In the genomic region with DNA sequence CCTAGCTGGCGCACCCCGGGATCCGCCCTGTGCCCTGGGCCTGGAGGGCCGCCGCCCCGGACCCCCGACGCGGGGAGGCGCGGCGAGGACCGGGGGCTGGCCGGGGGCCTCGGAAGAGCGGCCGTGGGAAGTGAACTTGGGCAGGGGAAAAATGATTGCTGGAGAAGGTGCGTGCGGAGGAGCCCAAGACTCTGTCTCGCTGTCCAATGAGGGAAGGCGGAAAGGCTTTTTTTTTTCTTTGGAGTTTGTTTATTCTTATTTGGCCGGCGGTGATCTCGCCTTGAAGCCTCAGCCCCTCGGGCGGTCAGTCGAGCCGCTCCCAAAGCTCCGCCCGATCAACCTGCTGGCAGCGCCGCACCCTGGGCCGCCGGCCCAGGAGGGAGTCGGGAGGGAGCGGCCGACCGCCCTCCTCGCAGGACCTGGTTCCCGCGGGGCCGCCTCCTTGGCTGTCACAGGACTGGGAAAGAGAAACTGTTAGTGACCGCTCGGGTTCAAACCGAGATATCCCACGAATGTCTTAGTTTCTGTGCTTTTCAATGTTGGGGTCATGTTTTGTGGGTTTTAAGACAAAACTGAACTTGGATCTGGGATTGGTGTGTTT, we compare ENCODE assay signal across 8 cellular contexts. TPM values are rescaled to one million over a fixed set of nuclear protein-coding genes. Genes with fewer than 3 reads are reported as not detected.
DNase-seq lines count a peak whose midpoint lies in the region; ATAC-seq and TF ChIP-seq lines count a peak whose summit lies in the region.

No MANE protein-coding gene starts in this region.

- intact Hi-C loops in PC-3 (cut with micrococcal nuclease): loop anchor here (1.0 to 10.0 kb wide), 5 partner anchors 120 to 1350 kb away; no protein-coding TSS in a partner anchor

- H3K27ac Mint-ChIP-seq in natural killer cell treated with Interleukin-12 subunit alpha and Interleukin-12 subunit beta and Interleukin-15 and Interleukin-18, amount 100 ng/mL, for 72 hours: peak overlapping the region; percentile 77 to 90

- BruUV-seq in PC-3 (replicated peaks; lab: Mats Ljungman, UMichigan): no TSS peak

- H3K4me3 ChIP-seq in BE2C (ENCODE audit: low read depth, low read length) (peak overlapping the region; percentile 97), PC-3 (ENCODE audit: low read length) (peak overlapping the region; percentile 75), fibroblast of the aortic adventitia (ENCODE audit: low read depth, low read length) (peak overlapping the region; percentile 92)

- DNase-seq in BE2C: peak; percentile 51
- peak; percentile 75 for DNase-seq in PC-3
- DNase-seq in activated effector memory CD4-positive, alpha-beta T cell treated with Interleukin-2 at 50 U/mL for 16 hours: peak; percentile 20
- peak; percentile 79 for DNase-seq in fibroblast of the aortic adventitia (ENCODE audit: low read depth)
- DNase-seq in natural killer cell treated with Interleukin-12 subunit alpha and Interleukin-12 subunit beta and Interleukin-15 and Interleukin-18, amount 100 ng/mL, for 72 hours (ENCODE audit: low spot score): peak; percentile 75
- DNase-seq in substantia nigra (lab: John Stamatoyannopoulos, UW): peak; percentile 6 to 79 (median 54)

- ATAC-seq in GM21529 (IDR thresholded peaks at IDR 0.05; ENCODE audit: unreplicated experiment) (peak; percentile 8), PC-3 (peak; percentile 6; the same call in 1 of the 2 replicates), GM21423 (IDR thresholded peaks at IDR 0.05; ENCODE audit: unreplicated experiment) (no peak)
- no peak for ATAC-seq in natural killer cell treated with Interleukin-12 subunit alpha and Interleukin-12 subunit beta and Interleukin-15 and Interleukin-18, amount 100 ng/mL, for 72 hours

- CTCF ChIA-PET in PC-3 (lab: Charles Lee): interaction anchor here (0.6 kb wide), 1 partner anchor 721 kb away, joined by 5 read pairs; no protein-coding TSS in a partner anchor

- H3K27me3 Mint-ChIP-seq in natural killer cell treated with Interleukin-12 subunit alpha and Interleukin-12 subunit beta and Interleukin-15 and Interleukin-18, amount 100 ng/mL, for 72 hours: no peaks in the 10 kb centered on the region

- TF ChIP-seq CTCF in BE2C (IDR thresholded peaks at IDR 0.05; ENCODE audit: low read depth, low read length): no peak
- no peak for TF ChIP-seq CTCF in PC-3 (conservative IDR thresholded peaks at IDR 0.05; ENCODE audit: low read depth, low read length)
- no peak for TF ChIP-seq CTCF in fibroblast of the aortic adventitia (IDR thresholded peaks at IDR 0.05; ENCODE audit: insufficient read depth, low read length)

- H3K4me1 Mint-ChIP-seq in natural killer cell treated with Interleukin-12 subunit alpha and Interleukin-12 subunit beta and Interleukin-15 and Interleukin-18, amount 100 ng/mL, for 72 hours (ENCODE audit: low read depth in 2 of 2): peaks cover 16 to 29% of the 10 kb centered on the region in 2 donors

- H3K27me3 ChIP-seq in BE2C: no peaks in the 10 kb centered on the region
- H3K27me3 ChIP-seq in PC-3 (ENCODE audit: low read length): no peaks in the 10 kb centered on the region

- H3K9me3 Mint-ChIP-seq in natural killer cell treated with Interleukin-12 subunit alpha and Interleukin-12 subunit beta and Interleukin-15 and Interleukin-18, amount 100 ng/mL, for 72 hours: no peaks in the 10 kb centered on the region

- peak overlapping the region; percentile 86 for H3K4me2 ChIP-seq in PC-3 (ENCODE audit: low read length)

- peaks cover 43% of the 10 kb centered on the region for H3K79me2 ChIP-seq in PC-3 (ENCODE audit: low read length)

- no peaks in the 10 kb centered on the region for H3K9me2 ChIP-seq in PC-3 (replicated peaks; ENCODE audit: low read length)

- peak overlapping the region; percentile 76 for H3K9ac ChIP-seq in PC-3 (ENCODE audit: low read length)

- peak overlapping the region; percentile 73; the same call in 1 of the 2 replicates for H2AFZ ChIP-seq in PC-3 (ENCODE audit: low read length)

- H3K4me1 ChIP-seq in BE2C: peaks cover 15% of the 10 kb centered on the region
- peaks cover 17% of the 10 kb centered on the region; the same call in 1 of the 2 replicates for H3K4me1 ChIP-seq in PC-3 (ENCODE audit: insufficient read depth, low read length)

- no peaks in the 10 kb centered on the region for H3F3A ChIP-seq in PC-3 (ENCODE audit: low read length, unreplicated experiment)

- POLR2A ChIA-PET in PC-3 (lab: Charles Lee; ENCODE audit: unreplicated experiment): interaction anchor here (0.7 kb wide), 1 partner anchor 157 kb away, joined by 3 read pairs; no protein-coding TSS in a partner anchor

- H3K4me3 Mint-ChIP-seq in natural killer cell treated with Interleukin-12 subunit alpha and Interleukin-12 subunit beta and Interleukin-15 and Interleukin-18, amount 100 ng/mL, for 72 hours: peak overlapping the region; percentile 89

- H3K9me3 ChIP-seq in BE2C (no peaks in the 10 kb centered on the region), PC-3 (ENCODE audit: low read length) (no peaks in the 10 kb centered on the region)

- H4K20me1 ChIP-seq in PC-3 (ENCODE audit: low read length): peaks cover 9% of the 10 kb centered on the region; the same call in 1 of the 2 replicates

- no peaks in the 10 kb centered on the region for H3K36me3 Mint-ChIP-seq in natural killer cell treated with Interleukin-12 subunit alpha and Interleukin-12 subunit beta and Interleukin-15 and Interleukin-18, amount 100 ng/mL, for 72 hours

- H3K36me3 ChIP-seq in BE2C (peaks cover 13% of the 10 kb centered on the region), PC-3 (ENCODE audit: low read depth, low read length) (no peaks in the 10 kb centered on the region)

- peak overlapping the region; percentile 39 for H3K27ac ChIP-seq in PC-3 (ENCODE audit: low read length)
- peak overlapping the region; percentile 100 for H3K27ac ChIP-seq in substantia nigra (ENCODE audit: low read depth, low read length, poor library complexity, severe bottlenecking)

RNA-seq across cellular contexts. Expression of a gene that starts 2.5 kb away (rescaled TPM):
- polyA plus RNA-seq in BE2C (2012; ENCODE audit: insufficient read depth, insufficient read length, low read depth): 1.7 TPM
- 1.8 and 2.4 TPM in 2 replicates for total RNA-seq in PC-3 (2014; rRNA removed)
- 16.8 and 45.6 TPM in 2 replicates for total RNA-seq in fibroblast of the aortic adventitia (ENCODE audit: low replicate concordance)
- 1 to 10 TPM; 5.4 to 8.6 TPM for total RNA-seq in natural killer cell treated with Interleukin-12 subunit alpha and Interleukin-12 subunit beta and Interleukin-15 and Interleukin-18, amount 100 ng/mL, for 72 hours

Comparison
In these comparisons a context has a peak if more than half of its experiments do, and no peak if none do; other contexts are left out.
1. DNase-seq: peak in every context shown above with its lines; median percentile 79 in fibroblast of the aortic adventitia; 75 in PC-3; 75 in natural killer cell treated with Interleukin-12 subunit alpha and Interleukin-12 subunit beta and Interleukin-15 and Interleukin-18, amount 100 ng/mL, for 72 hours; 54 in substantia nigra; 51 in BE2C; 20 in activated effector memory CD4-positive, alpha-beta T cell treated with Interleukin-2 at 50 U/mL for 16 hours.
2. ATAC-seq: peak in GM21529 (single experiment) and PC-3 (single experiment); none in natural killer cell treated with Interleukin-12 subunit alpha and Interleukin-12 subunit beta and Interleukin-15 and Interleukin-18, amount 100 ng/mL, for 72 hours (0 of 2) and GM21423 (single experiment).
3. Peak in every context shown above with its lines, with median percentiles within 50 percentile points of each other: H3K4me3 ChIP-seq.